Comparison of ENCODE assay signal across 15 cellular contexts in the genomic region with DNA sequence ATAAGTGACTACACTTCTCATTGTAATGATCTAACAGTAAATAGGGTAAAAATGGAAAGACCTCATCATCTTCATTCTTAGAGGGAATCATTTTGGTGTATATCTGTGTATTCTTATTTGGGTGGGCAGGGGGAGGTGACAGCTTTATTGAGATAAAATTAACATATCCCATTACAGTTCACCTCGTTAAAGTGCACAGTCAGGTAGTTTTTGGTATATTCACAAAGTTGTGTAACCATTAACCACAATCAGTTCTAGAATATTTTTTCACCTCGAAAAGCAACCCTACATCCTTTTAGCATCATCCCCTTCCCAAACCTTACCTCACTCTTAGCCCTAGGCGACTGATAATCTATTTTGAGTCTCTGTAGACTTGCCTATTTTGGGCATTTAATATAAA. TPM values are rescaled to one million over a fixed set of nuclear protein-coding genes. Genes with fewer than 3 reads are reported as not detected.
A peak's percentile ranks its signal among the peaks of the same experiment; 100 is the strongest.
DNase-seq lines count a peak whose midpoint lies in the region; ATAC-seq and TF ChIP-seq lines count a peak whose summit lies in the region.
"Had no signal": no experiment of that assay in that cellular context is flagged by ENCODE, and none has a peak within 500 bp of the region (broad histone marks: within the 10 kb centered on the region; RNA-seq: fewer than 3 reads in every experiment).

No MANE protein-coding gene starts in this region.

- no peaks in the 10 kb centered on the region for H3K9me3 Mint-ChIP-seq in CD4-positive, alpha-beta memory T cell
- H3K9me3 Mint-ChIP-seq in brain: peaks cover 0 to under 1% (median 0%) of the 10 kb centered on the region in 5 experiments
- H3K9me3 Mint-ChIP-seq in naive thymus-derived CD8-positive, alpha-beta T cell: no peaks in the 10 kb centered on the region

- intact Hi-C loops in CD4-positive, alpha-beta memory T cell (cut with micrococcal nuclease): no loop called here

- H3K4me1 Mint-ChIP-seq in CD4-positive, alpha-beta memory T cell: peaks cover 46 to 74% (median 60%) of the 10 kb centered on the region in 4 donors
- peaks cover 52% of the 10 kb centered on the region for H3K4me1 Mint-ChIP-seq in brain
- H3K4me1 Mint-ChIP-seq in naive thymus-derived CD8-positive, alpha-beta T cell: peaks cover 23 to 85% (median 57%) of the 10 kb centered on the region in 4 donors

- CTCF ChIA-PET in CD4-positive, alpha-beta memory T cell (lab: Charles Lee; ENCODE audit: partially characterized antibody): no interaction called here
- CTCF ChIA-PET in HEK293 (lab: Yijun Ruan, JAX): interaction anchor here (1.2 kb wide), 1 partner anchor 199 kb away, joined by 3 read pairs; no protein-coding TSS in a partner anchor

- H3K36me3 ChIP-seq in CD4-positive, alpha-beta memory T cell (ENCODE audit: insufficient read depth, low read length): no peaks in the 10 kb centered on the region
- H3K36me3 ChIP-seq in HEK293 (ENCODE audit: control insufficient read depth in 2 of 2, insufficient read depth in 1 of 2, low read length in 2 of 2): peaks cover 0 to 8% of the 10 kb centered on the region in 2 experiments; a peak in 1 of 3 replicates
- H3K36me3 ChIP-seq in effector memory CD4-positive, alpha-beta T cell (ENCODE audit: control insufficient read depth, insufficient read depth, low read length): no peaks in the 10 kb centered on the region

- DNase-seq in CD4-positive, alpha-beta memory T cell: no peak
- no peak for DNase-seq in naive thymus-derived CD8-positive, alpha-beta T cell
- no peak for DNase-seq in effector memory CD4-positive, alpha-beta T cell
- no peak for DNase-seq in stimulated activated naive CD4-positive, alpha-beta T cell (lab: John Stamatoyannopoulos, UW)
- DNase-seq: Caco-2, HCEC 1CT, NCI-H1048, NCI-H1694, NCI-H69 had no signal

- no peaks in the 10 kb centered on the region for H3K9me3 ChIP-seq in CD4-positive, alpha-beta memory T cell (ENCODE audit: control insufficient read depth in 1 of 2, low read length in 2 of 2)
- no peaks in the 10 kb centered on the region for H3K9me3 ChIP-seq in HEK293 (ENCODE audit: control insufficient read depth, insufficient read depth, low read depth, low read length)
- no peaks in the 10 kb centered on the region for H3K9me3 ChIP-seq in effector memory CD4-positive, alpha-beta T cell (ENCODE audit: control insufficient read depth, low read length)
- H3K9me3 ChIP-seq: Caco-2 had no signal

- H3K4me3 Mint-ChIP-seq in CD4-positive, alpha-beta memory T cell: peak overlapping the region in 5 of 8 donors; percentile 5 to 53 (median 34)
- H3K4me3 Mint-ChIP-seq in brain: peak overlapping the region in 4 of 5 experiments; percentile 10 to 41 (median 14)
- peak overlapping the region in 9 of 10 donors; percentile 17 to 70 (median 34) for H3K4me3 Mint-ChIP-seq in naive thymus-derived CD8-positive, alpha-beta T cell

- peaks cover 13 to 19% of the 10 kb centered on the region in 2 donors for H3K36me3 Mint-ChIP-seq in CD4-positive, alpha-beta memory T cell
- peaks cover 27% of the 10 kb centered on the region for H3K36me3 Mint-ChIP-seq in brain
- H3K36me3 Mint-ChIP-seq in naive thymus-derived CD8-positive, alpha-beta T cell: peaks cover 0 to 28% (median 7%) of the 10 kb centered on the region in 3 donors

- peaks cover 77% of the 10 kb centered on the region for H3K4me1 ChIP-seq in CD4-positive, alpha-beta memory T cell (ENCODE audit: insufficient read depth, low read length)
- H3K4me1 ChIP-seq in HEK293 (ENCODE audit: control insufficient read depth, insufficient read depth, low read length): peaks cover 26% of the 10 kb centered on the region
- peaks cover 4% of the 10 kb centered on the region for H3K4me1 ChIP-seq in effector memory CD4-positive, alpha-beta T cell (ENCODE audit: control insufficient read depth, insufficient read depth, low read length, poor library complexity, severe bottlenecking)

- H3K27ac Mint-ChIP-seq in CD4-positive, alpha-beta memory T cell: no peak overlapping the region
- H3K27ac Mint-ChIP-seq in brain: peak overlapping the region in 3 of 5 experiments; percentile 0 to 64 (median 19)
- no peak overlapping the region for H3K27ac Mint-ChIP-seq in naive thymus-derived CD8-positive, alpha-beta T cell

- ATAC-seq in naive thymus-derived CD8-positive, alpha-beta T cell: no peak
- ATAC-seq in GM18502 (IDR thresholded peaks at IDR 0.05; ENCODE audit: poor library complexity, unreplicated experiment): no peak
- ATAC-seq: Right ventricle myocardium inferior had no signal

- no peaks in the 10 kb centered on the region for H3K27me3 Mint-ChIP-seq in CD4-positive, alpha-beta memory T cell
- H3K27me3 Mint-ChIP-seq in brain: no peaks in the 10 kb centered on the region
- no peaks in the 10 kb centered on the region for H3K27me3 Mint-ChIP-seq in naive thymus-derived CD8-positive, alpha-beta T cell

- TF ChIP-seq CTCF in HEK293 (tag by site-specific recombination; IDR thresholded peaks at IDR 0.05) (no peak), brain (conservative IDR thresholded peaks at IDR 0.05) (no peak)

- no peak overlapping the region for H3K27ac ChIP-seq in CD4-positive, alpha-beta memory T cell (ENCODE audit: low read depth, low read length)
- no peak overlapping the region for H3K27ac ChIP-seq in HEK293 (ENCODE audit: extremely low read depth, low read depth, low read length)
- no peak overlapping the region for H3K27ac ChIP-seq in effector memory CD4-positive, alpha-beta T cell (ENCODE audit: insufficient read depth, low read length, poor library complexity, severe bottlenecking)
- H3K27ac ChIP-seq: SK-N-MC had no signal

- H3K27me3 ChIP-seq in CD4-positive, alpha-beta memory T cell (ENCODE audit: insufficient read depth, low read length): no peaks in the 10 kb centered on the region
- no peaks in the 10 kb centered on the region for H3K27me3 ChIP-seq in effector memory CD4-positive, alpha-beta T cell (replicated peaks; ENCODE audit: control insufficient read depth, insufficient read depth, low read length, poor library complexity, severe bottlenecking)
- H3K27me3 ChIP-seq: BLaER1 treated with 17β-estradiol and CSF1 and Interleukin-3, amounts not matched to agents 10 nM and 100 nM had no signal

- H3K4me3 ChIP-seq in CD4-positive, alpha-beta memory T cell (ENCODE audit: low read length in 2 of 2): no peak overlapping the region
- no peak overlapping the region for H3K4me3 ChIP-seq in HEK293 (ENCODE audit: low read depth, low read length)
- H3K4me3 ChIP-seq in effector memory CD4-positive, alpha-beta T cell (ENCODE audit: insufficient read depth, low read depth, low read length, poor library complexity, severe bottlenecking): no peak overlapping the region
- H3K4me3 ChIP-seq: BLaER1 treated with 17β-estradiol and CSF1 and Interleukin-3, amounts not matched to agents 10 nM and 100 nM; SK-N-MC had no signal

- POLR2A ChIA-PET in CD4-positive, alpha-beta memory T cell (lab: Charles Lee; ENCODE audit: partially characterized antibody): no interaction called here
- POLR2A ChIA-PET in HEK293 (lab: Yijun Ruan, JAX): interaction anchor here (1.3 kb wide), 1 partner anchor 8 kb away, joined by 4 read pairs; the partner anchor contains the start of gene PIAS1
- POLR2A ChIA-PET in naive thymus-derived CD8-positive, alpha-beta T cell (lab: Charles Lee): no interaction called here

TF ChIP-seq in HEK293, 187 proteins besides CTCF, POLR2A, EP300 and RAD21:
- TF ChIP-seq SP7 (tag by site-specific recombination; IDR thresholded peaks at IDR 0.05): peak; percentile 52; the same call in 1 of the 2 replicates
- no peak for TF ChIP-seq SP2 (tag by site-specific recombination; IDR thresholded peaks at IDR 0.05)
- TF ChIP-seq ZNF521 (tag by site-specific recombination; IDR thresholded peaks at IDR 0.05): no peak
- peak; percentile 38; the same call in 1 of the 2 replicates for TF ChIP-seq FEZF1 (tag by site-specific recombination; IDR thresholded peaks at IDR 0.05)

RNA-seq across cellular contexts. Expression of gene PIAS1, which starts 8.1 kb away (rescaled TPM):
- 10 to 100 TPM; 86.0 to 86.2 TPM for total RNA-seq in CD4-positive, alpha-beta memory T cell
- polyA plus RNA-seq in CD4-positive, alpha-beta memory T cell: 100 to 1,000 TPM; 111 to 149 TPM
- 16.2 TPM for polyA plus RNA-seq in brain (ENCODE audit: insufficient read depth, low read depth, low replicate concordance)
- total RNA-seq in naive thymus-derived CD8-positive, alpha-beta T cell: 10 to 100 TPM; 90.0 to 94.1 TPM
- polyA plus RNA-seq in naive thymus-derived CD8-positive, alpha-beta T cell: 100 to 1,000 TPM; 120 to 149 (median 138) TPM

Comparison
In these comparisons a context has a peak if more than half of its experiments do, and no peak if none do; other contexts are left out.
1. H3K27ac Mint-ChIP-seq: peak in brain (3 of 5); none in CD4-positive, alpha-beta memory T cell (0 of 7) and naive thymus-derived CD8-positive, alpha-beta T cell (0 of 10).
2. Peak in every context shown above with its lines, with median percentiles within 50 percentile points of each other: H3K4me3 Mint-ChIP-seq.